ENCODE assay signal across 1 cellular context in genomic region chrX:74248889-74249288, GRCh38.
TF ChIP-seq lines count a peak whose summit lies in the region.

No MANE protein-coding gene starts in this region.

TF ChIP-seq in GM23338, 12 proteins besides CTCF, POLR2A, EP300 and RAD21 (continued from another document):
- no peak for TF ChIP-seq ZNF462 (CRISPR knock-in tag; IDR thresholded peaks at IDR 0.05)
- no peak for TF ChIP-seq EZH2 (IDR thresholded peaks at IDR 0.05; ENCODE audit: low read depth, unreplicated experiment)
- no peak for TF ChIP-seq ETS1 (IDR thresholded peaks at IDR 0.05)
- TF ChIP-seq NANOG (IDR thresholded peaks at IDR 0.05; ENCODE audit: borderline replicate concordance), result no peak
TF ChIP-seq in GM23338: peak in this region for 0.
